ENCODE assay signal across 14 cellular contexts in the genomic region with DNA sequence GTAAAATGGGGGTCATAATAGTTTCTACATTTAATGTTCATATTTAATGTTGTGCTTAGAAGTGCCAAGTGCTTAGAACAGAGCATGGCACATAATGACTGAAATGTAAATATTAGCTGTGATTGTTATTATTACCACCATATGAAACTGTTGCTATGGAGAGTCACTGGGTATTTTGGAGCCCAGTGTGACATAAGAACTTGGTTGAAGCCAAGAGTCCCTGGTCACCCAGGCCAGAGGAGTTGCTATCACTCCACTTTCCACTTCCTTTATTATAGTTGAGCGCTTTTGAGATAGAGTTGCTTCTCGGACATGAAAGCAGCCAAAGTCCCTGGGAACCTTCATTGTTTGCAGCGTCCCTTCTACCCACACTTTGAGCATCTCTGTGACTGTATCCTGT.
A peak's percentile ranks its signal among the peaks of the same experiment; 100 is the strongest.
DNase-seq lines count a peak whose midpoint lies in the region; ATAC-seq and TF ChIP-seq lines count a peak whose summit lies in the region.
"Had no signal": no experiment of that assay in that cellular context is flagged by ENCODE, and none has a peak within 500 bp of the region (broad histone marks: within the 10 kb centered on the region; RNA-seq: fewer than 3 reads in every experiment).

No MANE protein-coding gene starts in this region.

- H3K4me2 ChIP-seq in neural progenitor cell, result no peak overlapping the region
- H3K4me2 ChIP-seq: BLaER1 treated with 17β-estradiol and CSF1 and Interleukin-3, amounts not matched to agents 10 nM and 100 nM had no signal

- no peak overlapping the region for H3K4me3 ChIP-seq in LNCaP clone FGC (ENCODE audit: low read depth, low read length)
- H3K4me3 ChIP-seq in ascending aorta, result peak overlapping the region in 1 of 2 donors; percentile 61
- no peak overlapping the region for H3K4me3 ChIP-seq in endodermal cell (ENCODE audit: low read length)
- H3K4me3 ChIP-seq in neural progenitor cell, result no peak overlapping the region
- H3K4me3 ChIP-seq in brain microvascular endothelial cell (ENCODE audit: low read depth, low read length), result no peak overlapping the region
- no peak overlapping the region for H3K4me3 ChIP-seq in stomach
- H3K4me3 ChIP-seq: BLaER1 treated with 17β-estradiol and CSF1 and Interleukin-3, amounts not matched to agents 10 nM and 100 nM; GM23338 had no signal

- TF ChIP-seq CTCF in LNCaP clone FGC (IDR thresholded peaks at IDR 0.05; ENCODE audit: control insufficient read depth, extremely low read depth, insufficient read depth) (no peak), ascending aorta (IDR thresholded peaks at IDR 0.05) (no peak), endodermal cell (conservative IDR thresholded peaks at IDR 0.05) (no peak), neural progenitor cell (IDR thresholded peaks at IDR 0.05) (no peak), brain microvascular endothelial cell (IDR thresholded peaks at IDR 0.05; ENCODE audit: low read depth, low read length, missing control alignments) (no peak), stomach (IDR thresholded peaks at IDR 0.05) (no peak)

- peak overlapping the region; percentile 88 to 95 for H3K27ac ChIP-seq in ascending aorta
- peak overlapping the region; percentile 99 for H3K27ac ChIP-seq in endodermal cell (ENCODE audit: low read depth, low read length)
- no peak overlapping the region for H3K27ac ChIP-seq in neural progenitor cell
- no peak overlapping the region for H3K27ac ChIP-seq in brain microvascular endothelial cell
- no peak overlapping the region for H3K27ac ChIP-seq in stomach
- H3K27ac ChIP-seq: BLaER1 treated with 17β-estradiol and CSF1 and Interleukin-3, amounts not matched to agents 10 nM and 100 nM had no signal

- H3K9ac ChIP-seq in endodermal cell (ENCODE audit: extremely low read depth, low read length, poor library complexity, severe bottlenecking) (no peak overlapping the region), neural progenitor cell (no peak overlapping the region)
- H3K9ac ChIP-seq: BLaER1 treated with 17β-estradiol and CSF1 and Interleukin-3, amounts not matched to agents 10 nM and 100 nM had no signal

- H3K4me1 ChIP-seq in ascending aorta (peaks cover 16 to 71% of the 10 kb centered on the region in 2 donors), endodermal cell (ENCODE audit: control insufficient read depth, insufficient read depth, low read length) (no peaks in the 10 kb centered on the region), neural progenitor cell (peaks cover 46% of the 10 kb centered on the region), stomach (peaks cover 0 to 48% (median 8%) of the 10 kb centered on the region in 4 donors)

- DNase-seq in LNCaP clone FGC (ENCODE audit: low read depth) (peak; percentile 61), ascending aorta (ENCODE audit: low spot score in 2 of 2) (no peak), endodermal cell (no peak), neural progenitor cell (ENCODE audit: low spot score) (no peak), brain microvascular endothelial cell (no peak), EL (no peak), stomach (no peak)
- DNase-seq: ACHN; CD4-positive, alpha-beta memory T cell; DMS79; H7 had no signal

- peaks cover 3% of the 10 kb centered on the region for H3K4me1 Mint-ChIP-seq in endodermal cell
- H3K4me1 Mint-ChIP-seq in neural progenitor cell, result peaks cover 71% of the 10 kb centered on the region
- H3K4me1 Mint-ChIP-seq: CD4-positive, alpha-beta memory T cell had no signal

- peaks cover 32% of the 10 kb centered on the region for H4K20me1 ChIP-seq in neural progenitor cell (ENCODE audit: low read depth)

- TF ChIP-seq POLR2A in stomach (IDR thresholded peaks at IDR 0.05), result no peak

- H3K27me3 ChIP-seq in ascending aorta (no peaks in the 10 kb centered on the region), endodermal cell (ENCODE audit: control insufficient read depth, insufficient read depth, low read length, poor library complexity, severe bottlenecking) (no peaks in the 10 kb centered on the region), neural progenitor cell (no peaks in the 10 kb centered on the region), brain microvascular endothelial cell (replicated peaks) (no peaks in the 10 kb centered on the region), stomach (peaks cover 0 to 14% (median 0%) of the 10 kb centered on the region in 3 donors)
- H3K27me3 ChIP-seq: BLaER1 treated with 17β-estradiol and CSF1 and Interleukin-3, amounts not matched to agents 10 nM and 100 nM had no signal

- H3K9me3 ChIP-seq in ascending aorta, result no peaks in the 10 kb centered on the region
- no peaks in the 10 kb centered on the region for H3K9me3 ChIP-seq in endodermal cell (ENCODE audit: control insufficient read depth, low read length)
- no peaks in the 10 kb centered on the region for H3K9me3 ChIP-seq in neural progenitor cell (ENCODE audit: low read depth)
- H3K9me3 ChIP-seq in stomach, result no peaks in the 10 kb centered on the region
- H3K9me3 ChIP-seq: BLaER1 treated with 17β-estradiol and CSF1 and Interleukin-3, amounts not matched to agents 10 nM and 100 nM had no signal

- H3K36me3 ChIP-seq in ascending aorta (peaks cover 9 to 52% of the 10 kb centered on the region in 2 donors), endodermal cell (ENCODE audit: control insufficient read depth, insufficient read depth, low read length) (peaks cover 85% of the 10 kb centered on the region), neural progenitor cell (peaks cover 6% of the 10 kb centered on the region), brain microvascular endothelial cell (replicated peaks) (peaks cover 58% of the 10 kb centered on the region), stomach (peaks cover 0 to 43% (median 10%) of the 10 kb centered on the region in 4 donors)

- no peak overlapping the region for H3K27ac Mint-ChIP-seq in endodermal cell
- H3K27ac Mint-ChIP-seq in neural progenitor cell, result no peak overlapping the region
- H3K27ac Mint-ChIP-seq: CD4-positive, alpha-beta memory T cell had no signal

- in situ Hi-C loops in brain microvascular endothelial cell (cut with HindIII; ENCODE audit: low pct_ligation_motif_present, low sequenced_read_pairs), result no loop called here

- H3K9me3 Mint-ChIP-seq in endodermal cell, result no peaks in the 10 kb centered on the region
- no peaks in the 10 kb centered on the region for H3K9me3 Mint-ChIP-seq in neural progenitor cell
- H3K9me3 Mint-ChIP-seq: GM23338 had no signal

- no peak for TF ChIP-seq EP300 in stomach (IDR thresholded peaks at IDR 0.05)

- peaks cover 62% of the 10 kb centered on the region for H3K36me3 Mint-ChIP-seq in endodermal cell (ENCODE audit: low read depth)
- H3K36me3 Mint-ChIP-seq in neural progenitor cell, result peaks cover 68% of the 10 kb centered on the region
- H3K36me3 Mint-ChIP-seq: CD4-positive, alpha-beta memory T cell had no signal

- H3K4me3 Mint-ChIP-seq in endodermal cell (no peak overlapping the region), neural progenitor cell (peak overlapping the region; percentile 76)
- H3K4me3 Mint-ChIP-seq: CD4-positive, alpha-beta memory T cell; GM23338 had no signal

- peaks cover 37% of the 10 kb centered on the region for H3F3A ChIP-seq in neural progenitor cell (ENCODE audit: low read depth)

- H2AFZ ChIP-seq in neural progenitor cell (replicated peaks), result no peak overlapping the region
- H2AFZ ChIP-seq: GM23338 had no signal

- H3K27me3 Mint-ChIP-seq in endodermal cell (ENCODE audit: insufficient read depth) (no peaks in the 10 kb centered on the region), neural progenitor cell (ENCODE audit: insufficient read depth, low read depth) (peaks cover 3% of the 10 kb centered on the region)

- peaks cover 63% of the 10 kb centered on the region for H3K79me2 ChIP-seq in neural progenitor cell (ENCODE audit: low read depth)

- ATAC-seq in HG02678 (IDR thresholded peaks at IDR 0.05; ENCODE audit: unreplicated experiment), result no peak

- 85 to 98% methylated on average over 2 to 3 of the region's 3 CpGs for WGBS in endodermal cell (ENCODE audit: insufficient coverage in 1 of 2, insufficient read length in 1 of 2), 2 experiments
- 76 to 84% (median 80%) methylated on average over 3 of the region's 3 CpGs for WGBS in stomach, 5 donors

- intact Hi-C loops in ascending aorta (cut with DNase I), result no loop called here
- intact Hi-C loops in stomach (cut with DNase I; ENCODE audit: low total_unique reads), result no loop called here

Comparison
In these comparisons a context has a peak if more than half of its experiments do, and no peak if none do; other contexts are left out.
1. H3K27ac ChIP-seq: peak in ascending aorta (2 of 2) and endodermal cell (single experiment); none in neural progenitor cell (single experiment), brain microvascular endothelial cell (single experiment) and stomach (0 of 5).